In the genomic region with DNA sequence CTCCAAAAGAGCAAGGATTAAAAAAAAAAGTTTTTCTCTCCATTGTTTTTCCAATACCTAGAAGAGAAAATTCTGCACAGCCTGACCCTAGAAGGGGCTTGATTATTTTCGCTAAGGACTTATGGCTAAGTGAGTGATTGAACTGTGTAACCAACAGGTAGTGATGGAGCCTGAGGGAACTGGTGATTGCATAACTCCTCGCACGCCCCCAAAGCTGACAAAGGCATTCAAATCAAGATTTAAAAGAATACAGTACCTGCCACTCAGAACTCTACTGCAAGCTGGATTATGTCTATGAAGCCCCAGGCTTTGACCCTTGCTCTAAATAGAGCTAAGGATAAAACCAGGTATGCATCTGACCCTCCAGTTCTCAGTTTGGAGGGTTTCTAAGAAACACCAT, we compare ENCODE assay signal across 27 cellular contexts.
"Had no signal": no experiment of that assay in that cellular context is flagged by ENCODE, and none has a peak within 500 bp of the region (broad histone marks: within the 10 kb centered on the region; RNA-seq: fewer than 3 reads in every experiment).

No MANE protein-coding gene starts in this region.

- H3K36me3 ChIP-seq: left ventricle myocardium inferior, pancreas, prostate gland, sigmoid colon, spleen, suprapubic skin, tibial artery, upper lobe of left lung, vagina had no signal

- H3K4me1 ChIP-seq: left ventricle myocardium inferior, pancreas, prostate gland, sigmoid colon, suprapubic skin, tibial artery, vagina had no signal

- H3K27ac ChIP-seq: left ventricle myocardium inferior, pancreas, prostate gland, sigmoid colon, spleen, suprapubic skin, thoracic aorta, tibial artery, upper lobe of left lung, vagina had no signal

- H3K9me3 Mint-ChIP-seq: natural killer cell treated with Interleukin-12 subunit alpha and Interleukin-12 subunit beta and Interleukin-15 and Interleukin-18, amount 100 ng/mL, for 72 hours; neural crest cell; stimulated activated effector memory CD8-positive, alpha-beta T cell treated with anti-CD3 and anti-CD28 coated beads, Interleukin-12 subunit alpha, Interleukin-12 subunit beta, amount 100 ng/mL, for 72 hours; stimulated activated naive CD8-positive, alpha-beta T cell treated with anti-CD3 and anti-CD28 coated beads, Interleukin-15, Interleukin-2, amounts not matched to agents 100 ng/mL and 50 ng/mL, for 24 hours had no signal

- H3K4me3 Mint-ChIP-seq: naive thymus-derived CD4-positive, alpha-beta T cell; neural crest cell; stimulated activated effector memory CD8-positive, alpha-beta T cell treated with anti-CD3 and anti-CD28 coated beads, Interleukin-12 subunit alpha, Interleukin-12 subunit beta, amount 100 ng/mL, for 72 hours; stimulated activated naive CD8-positive, alpha-beta T cell treated with anti-CD3 and anti-CD28 coated beads, Interleukin-15, Interleukin-2, amounts not matched to agents 100 ng/mL and 50 ng/mL, for 24 hours had no signal

- DNase-seq: islet precursor cell; left ventricle myocardium inferior; mesendoderm; midbrain; mucosa of descending colon; naive thymus-derived CD4-positive, alpha-beta T cell; nucleus accumbens; pancreas; posterior cingulate gyrus; retina; right cardiac atrium; sigmoid colon; small intestine; spleen; stimulated activated CD4-positive, alpha-beta T cell treated with anti-CD3 and anti-CD28 coated beads, Interleukin-4, amount 100 ng/mL, for 24 hours; stimulated activated naive CD4-positive, alpha-beta T cell; tibial artery; upper lobe of left lung had no signal

- H3K4me3 ChIP-seq: left ventricle myocardium inferior, lung, mucosa of descending colon, pancreas, prostate gland, sigmoid colon, spleen, suprapubic skin, thoracic aorta, tibial artery, upper lobe of left lung, vagina had no signal

- ATAC-seq: mucosa of descending colon; naive thymus-derived CD4-positive, alpha-beta T cell; natural killer cell treated with Interleukin-12 subunit alpha and Interleukin-12 subunit beta and Interleukin-15 and Interleukin-18, amount 100 ng/mL, for 72 hours; pancreas; right cardiac atrium; stimulated activated effector memory CD8-positive, alpha-beta T cell treated with anti-CD3 and anti-CD28 coated beads, Interleukin-12 subunit alpha, Interleukin-12 subunit beta, amount 100 ng/mL, for 72 hours had no signal

- FAIRE-seq: pancreas, small intestine had no signal

- H3K27ac Mint-ChIP-seq: naive thymus-derived CD4-positive, alpha-beta T cell; stimulated activated naive CD8-positive, alpha-beta T cell treated with anti-CD3 and anti-CD28 coated beads, Interleukin-15, Interleukin-2, amounts not matched to agents 100 ng/mL and 50 ng/mL, for 24 hours had no signal

- H3K9me3 ChIP-seq: left ventricle myocardium inferior, mucosa of descending colon, pancreas, prostate gland, sigmoid colon, spleen, suprapubic skin, thoracic aorta, tibial artery, upper lobe of left lung, vagina had no signal

- H3K27me3 ChIP-seq: pancreas, sigmoid colon, spleen, suprapubic skin, tibial artery, upper lobe of left lung, vagina had no signal

- H3K27me3 Mint-ChIP-seq: naive thymus-derived CD4-positive, alpha-beta T cell; natural killer cell treated with Interleukin-12 subunit alpha and Interleukin-12 subunit beta and Interleukin-15 and Interleukin-18, amount 100 ng/mL, for 72 hours; stimulated activated naive CD8-positive, alpha-beta T cell treated with anti-CD3 and anti-CD28 coated beads, Interleukin-15, Interleukin-2, amounts not matched to agents 100 ng/mL and 50 ng/mL, for 24 hours had no signal
